8 cellular contexts compared by ENCODE assay signal in the genomic region with DNA sequence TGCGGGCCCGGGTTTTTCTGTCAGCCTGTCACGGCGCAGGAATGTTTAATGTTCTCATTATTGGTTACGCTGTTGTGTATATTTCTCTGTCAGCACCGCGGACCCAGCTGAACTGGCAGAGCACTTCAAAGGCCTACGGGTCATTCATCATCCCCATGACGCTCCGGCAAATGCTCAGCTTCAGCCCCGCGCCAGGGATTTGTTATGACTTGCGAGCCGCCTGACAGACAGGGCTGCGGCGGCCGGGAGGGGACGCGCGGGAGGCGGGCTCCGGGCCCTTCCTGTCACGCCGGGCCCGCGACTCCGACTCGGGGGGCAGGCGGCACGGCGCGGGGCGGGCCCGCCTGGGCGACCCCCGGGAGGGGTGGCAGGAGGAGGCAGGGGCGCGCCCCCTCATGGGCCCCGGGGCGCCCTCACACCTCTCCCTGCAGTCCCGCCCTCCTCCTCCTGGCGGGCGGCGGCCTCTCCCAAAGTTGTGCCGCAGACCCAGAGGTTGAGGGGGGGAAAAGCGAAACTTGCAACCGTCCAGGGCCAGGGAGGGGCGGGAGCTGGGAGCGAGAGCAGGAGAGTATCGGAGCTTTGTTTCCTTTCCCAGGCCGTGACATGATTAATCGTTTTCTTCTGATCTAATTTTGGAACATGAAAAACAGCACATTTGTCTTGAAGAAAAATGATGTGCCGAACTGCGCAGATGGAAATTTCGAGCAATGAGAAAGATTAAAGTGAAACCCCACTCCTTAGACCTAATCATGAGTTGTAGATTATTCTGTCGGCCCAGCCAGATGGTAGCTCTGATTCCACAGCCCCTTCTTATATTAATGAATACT. TPM values are rescaled to one million over a fixed set of nuclear protein-coding genes. Genes with fewer than 3 reads are reported as not detected.
A peak's percentile ranks its signal among the peaks of the same experiment; 100 is the strongest.
DNase-seq lines count a peak whose midpoint lies in the region; ATAC-seq, FAIRE-seq and TF ChIP-seq lines count a peak whose summit lies in the region.

No MANE protein-coding gene starts in this region.

- FAIRE-seq in bronchial epithelial cell (lab: Jason Lieb, UNC), result no peak

- H3K4me3 ChIP-seq in GM06990 (replicated peaks; ENCODE audit: low read depth, low read length) (peak overlapping the region; percentile 50), bronchial epithelial cell (ENCODE audit: low read depth, low read length) (peak overlapping the region; percentile 36)

- TF ChIP-seq CTCF in GM06990 (IDR thresholded peaks at IDR 0.05; ENCODE audit: insufficient read depth, low read length, poor library complexity, severe bottlenecking) (peak; percentile 17), bronchial epithelial cell (IDR thresholded peaks at IDR 0.05; ENCODE audit: insufficient read depth, low read length, severe bottlenecking) (peak; percentile 18)

- no peaks in the 10 kb centered on the region for H3K36me3 ChIP-seq in GM06990 (ENCODE audit: control insufficient read depth, insufficient read depth, low read length)
- H3K36me3 ChIP-seq in bronchial epithelial cell (ENCODE audit: control insufficient read depth, insufficient read depth, low read length), result no peaks in the 10 kb centered on the region

- DNase-seq in GM06990 (ENCODE audit: extremely low read depth, insufficient read length), result peak; percentile 42
- peak; percentile 0 for DNase-seq in NCI-H2029 treated with DMSO at 0.1 percent for 48 hours (lab: John Stamatoyannopoulos, UW)
- DNase-seq in activated CD4-positive, CD25-positive, alpha-beta regulatory T cell (lab: John Stamatoyannopoulos, UW), result peak; percentile 27 to 34 (median 32)
- peak; percentile 94 for DNase-seq in bronchial epithelial cell (ENCODE audit: low read depth)
- peak; percentile 89 for DNase-seq in iris pigment epithelial cell (ENCODE audit: low read depth)
- DNase-seq in smooth muscle cell of the brain vasculature (ENCODE audit: low read depth, low spot score), result peak; percentile 59
- no peak for DNase-seq in NK-92 treated with Interleukin-12 subunit alpha and Interleukin-12 subunit beta, amount 100 ng/mL, for 24 hours (lab: John Stamatoyannopoulos, UW)

- H3K27me3 ChIP-seq in GM06990 (replicated peaks; ENCODE audit: control insufficient read depth, insufficient read depth, low read length) (peaks cover 3% of the 10 kb centered on the region), bronchial epithelial cell (ENCODE audit: control insufficient read depth, insufficient read depth, low read length) (no peaks in the 10 kb centered on the region)

- peak; percentile 80 for ATAC-seq in HG02678 (IDR thresholded peaks at IDR 0.05; ENCODE audit: unreplicated experiment)

RNA-seq across cellular contexts. Expression of a gene that starts 59.3 kb away (rescaled TPM):
- 11.8 and 21.6 TPM in 2 replicates for total RNA-seq in bronchial epithelial cell
